In the genomic region with DNA sequence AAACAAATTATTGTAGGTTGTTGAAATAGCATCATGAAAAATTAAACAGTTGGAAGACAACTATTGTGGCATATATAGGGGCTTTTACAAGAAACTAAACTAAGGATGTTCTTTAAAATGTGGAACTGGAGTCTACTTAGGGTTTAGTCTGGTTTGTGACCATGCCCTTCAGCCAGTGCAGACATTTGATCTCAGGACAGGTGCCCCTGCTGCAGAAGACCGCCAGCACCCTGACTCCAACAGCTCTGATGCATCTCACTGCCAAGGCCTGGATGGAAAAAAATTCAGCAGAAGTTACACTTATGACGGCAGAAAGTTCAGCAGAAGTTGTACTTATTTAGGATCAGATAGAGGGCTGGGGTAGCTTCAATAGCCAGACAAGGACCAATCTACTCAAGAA, we compare ENCODE assay signal across 37 cellular contexts.
"Had no signal": no experiment of that assay in that cellular context is flagged by ENCODE, and none has a peak within 500 bp of the region (broad histone marks: within the 10 kb centered on the region; RNA-seq: fewer than 3 reads in every experiment).

No MANE protein-coding gene starts in this region.

- H3K4me1 Mint-ChIP-seq: activated naive CD4-positive, alpha-beta T cell treated with anti-CD3 and anti-CD28 coated beads, Interleukin-2, amount 10 ng/mL, durations not matched to agents 7 days and 5 days; activated naive CD4-positive, alpha-beta T cell treated with anti-CD3 and anti-CD28 coated beads, Interleukin-2, amount 50 U/mL, for 24 hours; activated naive CD8-positive, alpha-beta T cell treated with anti-CD3 and anti-CD28 coated beads for 36 hours; activated naive CD8-positive, alpha-beta T cell treated with anti-CD3 and anti-CD28 coated beads, Interleukin-2, amount 10 ng/mL, durations not matched to agents 7 days and 5 days; activated naive CD8-positive, alpha-beta T cell treated with anti-CD3 and anti-CD28 coated beads, Interleukin-2, amount 50 U/mL, for 24 hours; activated T-helper 17 cell treated with anti-CD3 and anti-CD28 coated beads, Interleukin-2, amount 50 U/mL, for 72 hours; central memory CD8-positive, alpha-beta T cell had no signal

- H3K27me3 ChIP-seq: adrenal gland, ascending aorta, body of pancreas, brain microvascular endothelial cell, breast epithelium, cardiac muscle cell had no signal

- H3K27ac Mint-ChIP-seq: activated naive CD4-positive, alpha-beta T cell treated with anti-CD3 and anti-CD28 coated beads for 36 hours; activated naive CD4-positive, alpha-beta T cell treated with anti-CD3 and anti-CD28 coated beads, Interleukin-2, amount 50 U/mL, for 24 hours; activated naive CD8-positive, alpha-beta T cell; activated naive CD8-positive, alpha-beta T cell treated with anti-CD3 and anti-CD28 coated beads for 36 hours; activated naive CD8-positive, alpha-beta T cell treated with anti-CD3 and anti-CD28 coated beads, Interleukin-2, amount 10 ng/mL, durations not matched to agents 7 days and 5 days; activated naive CD8-positive, alpha-beta T cell treated with anti-CD3 and anti-CD28 coated beads, Interleukin-2, amount 50 U/mL, for 24 hours; activated T-cell treated with anti-CD3 and anti-CD28 coated beads, Interleukin-2, amount 50 U/mL, for 24 hours; activated T-cell treated with anti-CD3 and anti-CD28 coated beads, Interleukin-2, amount 50 U/mL, for 72 hours; activated T-helper 1 cell treated with anti-CD3 and anti-CD28 coated beads, Interleukin-12 subunit alpha, Interleukin-12 subunit beta, Interleukin-2, Interleukin-4 antibody, amounts not matched to agents 30 ng/mL and 10 ng/mL and 1 ng/mL, durations not matched to agents 14 hours and 24 hours and 36 hours; activated T-helper 17 cell treated with anti-CD3 and anti-CD28 coated beads, Interleukin-2, amount 50 U/mL, for 72 hours; activated T-helper 2 cell treated with anti-CD3 and anti-CD28 coated beads, Interferon-gamma antibody, Interleukin-2, Interleukin-4, amounts not matched to agents 10 μg/mL and 5 μg/mL and 100 μg/mL, durations not matched to agents 14 hours and 24 hours and 36 hours; brain had no signal

- H3K27ac ChIP-seq: adrenal gland, ascending aorta, body of pancreas, brain microvascular endothelial cell, breast epithelium, cardiac muscle cell had no signal

- DNase-seq: activated effector memory CD4-positive, alpha-beta T cell treated with anti-CD3 and anti-CD28 coated beads, Interleukin-2, amount 50 U/mL, for 16 hours; activated gamma-delta T cell; activated gamma-delta T cell treated with Interleukin-2 at 50 U/mL for 16 hours; activated naive CD4-positive, alpha-beta T cell; activated naive CD4-positive, alpha-beta T cell treated with anti-CD3 and anti-CD28 coated beads for 36 hours; activated naive CD4-positive, alpha-beta T cell treated with anti-CD3 and anti-CD28 coated beads, Interleukin-2, amount 10 ng/mL, durations not matched to agents 7 days and 5 days; activated naive CD4-positive, alpha-beta T cell treated with anti-CD3 and anti-CD28 coated beads, Interleukin-2, amount 50 U/mL, for 16 hours; activated naive CD4-positive, alpha-beta T cell treated with Interleukin-2 at 50 U/mL for 16 hours; activated naive CD8-positive, alpha-beta T cell treated with anti-CD3 and anti-CD28 coated beads for 36 hours; activated naive CD8-positive, alpha-beta T cell treated with anti-CD3 and anti-CD28 coated beads, Interleukin-2, amount 10 ng/mL, durations not matched to agents 7 days and 5 days; activated naive CD8-positive, alpha-beta T cell treated with anti-CD3 and anti-CD28 coated beads, Interleukin-2, amount 50 U/mL, for 24 hours; activated T-cell treated with anti-CD3 and anti-CD28 coated beads for 4 hours; activated T-cell treated with anti-CD3 and anti-CD28 coated beads, Interleukin-2, amount 50 U/mL, for 1 hour; activated T-cell treated with anti-CD3 and anti-CD28 coated beads, Interleukin-2, amount 50 U/mL, for 24 hours; activated T-cell treated with anti-CD3 and anti-CD28 coated beads, Interleukin-2, amount 50 U/mL, for 4 hours; activated T-cell treated with anti-CD3 and anti-CD28 coated beads, Interleukin-2, amount 50 U/mL, for 48 hours; activated T-cell treated with anti-CD3 and anti-CD28 coated beads, Interleukin-2, amount 50 U/mL, for 72 hours; adrenal gland; amniotic stem cell; amygdala; anterior cingulate cortex; aorta; body of pancreas; brain microvascular endothelial cell; caudate nucleus; central memory CD4-positive, alpha-beta T cell; cerebellar nuclear complex had no signal

- H3K27me3 Mint-ChIP-seq: activated naive CD4-positive, alpha-beta T cell treated with anti-CD3 and anti-CD28 coated beads, Interleukin-2, amount 10 ng/mL, durations not matched to agents 7 days and 5 days; activated naive CD4-positive, alpha-beta T cell treated with anti-CD3 and anti-CD28 coated beads, Interleukin-2, amount 50 U/mL, for 24 hours; activated naive CD8-positive, alpha-beta T cell; activated naive CD8-positive, alpha-beta T cell treated with anti-CD3 and anti-CD28 coated beads for 36 hours; activated naive CD8-positive, alpha-beta T cell treated with anti-CD3 and anti-CD28 coated beads, Interleukin-2, amount 10 ng/mL, durations not matched to agents 7 days and 5 days; activated naive CD8-positive, alpha-beta T cell treated with anti-CD3 and anti-CD28 coated beads, Interleukin-2, amount 50 U/mL, for 24 hours; activated T-cell treated with anti-CD3 and anti-CD28 coated beads, Interleukin-2, amount 50 U/mL, for 24 hours; activated T-helper 17 cell treated with anti-CD3 and anti-CD28 coated beads, Interleukin-2, amount 50 U/mL, for 72 hours; brain; central memory CD8-positive, alpha-beta T cell had no signal

- H3K4me3 Mint-ChIP-seq: activated naive CD4-positive, alpha-beta T cell treated with anti-CD3 and anti-CD28 coated beads for 36 hours; activated naive CD4-positive, alpha-beta T cell treated with anti-CD3 and anti-CD28 coated beads, Interleukin-2, amount 10 ng/mL, durations not matched to agents 7 days and 5 days; activated naive CD4-positive, alpha-beta T cell treated with anti-CD3 and anti-CD28 coated beads, Interleukin-2, amount 50 U/mL, for 24 hours; activated naive CD8-positive, alpha-beta T cell; activated naive CD8-positive, alpha-beta T cell treated with anti-CD3 and anti-CD28 coated beads for 36 hours; activated naive CD8-positive, alpha-beta T cell treated with anti-CD3 and anti-CD28 coated beads, Interleukin-2, amount 10 ng/mL, durations not matched to agents 7 days and 5 days; activated naive CD8-positive, alpha-beta T cell treated with anti-CD3 and anti-CD28 coated beads, Interleukin-2, amount 50 U/mL, for 24 hours; activated T-cell treated with anti-CD3 and anti-CD28 coated beads, Interleukin-2, amount 50 U/mL, for 24 hours; activated T-cell treated with anti-CD3 and anti-CD28 coated beads, Interleukin-2, amount 50 U/mL, for 4 hours; activated T-cell treated with anti-CD3 and anti-CD28 coated beads, Interleukin-2, amount 50 U/mL, for 72 hours; activated T-helper 1 cell treated with anti-CD3 and anti-CD28 coated beads, Interleukin-12 subunit alpha, Interleukin-12 subunit beta, Interleukin-2, Interleukin-4 antibody, amounts not matched to agents 30 ng/mL and 10 ng/mL and 1 ng/mL, durations not matched to agents 14 hours and 24 hours and 36 hours; activated T-helper 17 cell treated with anti-CD3 and anti-CD28 coated beads, Interleukin-2, amount 50 U/mL, for 72 hours; brain; central memory CD8-positive, alpha-beta T cell had no signal

- H3K9me3 Mint-ChIP-seq: activated naive CD4-positive, alpha-beta T cell treated with anti-CD3 and anti-CD28 coated beads for 36 hours; activated naive CD4-positive, alpha-beta T cell treated with anti-CD3 and anti-CD28 coated beads, Interleukin-2, amount 10 ng/mL, durations not matched to agents 7 days and 5 days; activated naive CD4-positive, alpha-beta T cell treated with anti-CD3 and anti-CD28 coated beads, Interleukin-2, amount 50 U/mL, for 24 hours; activated naive CD8-positive, alpha-beta T cell treated with anti-CD3 and anti-CD28 coated beads for 36 hours; activated naive CD8-positive, alpha-beta T cell treated with anti-CD3 and anti-CD28 coated beads, Interleukin-2, amount 10 ng/mL, durations not matched to agents 7 days and 5 days; activated T-cell treated with anti-CD3 and anti-CD28 coated beads, Interleukin-2, amount 50 U/mL, for 24 hours; activated T-cell treated with anti-CD3 and anti-CD28 coated beads, Interleukin-2, amount 50 U/mL, for 72 hours; activated T-helper 17 cell treated with anti-CD3 and anti-CD28 coated beads, Interleukin-2, amount 50 U/mL, for 72 hours; activated T-helper 2 cell treated with anti-CD3 and anti-CD28 coated beads, Interferon-gamma antibody, Interleukin-2, Interleukin-4, amounts not matched to agents 10 μg/mL and 5 μg/mL and 100 μg/mL, durations not matched to agents 14 hours and 24 hours and 36 hours; central memory CD8-positive, alpha-beta T cell had no signal

- H3K4me3 ChIP-seq: adrenal gland, ascending aorta, body of pancreas, breast epithelium, cardiac muscle cell had no signal

- ATAC-seq: activated naive CD8-positive, alpha-beta T cell treated with anti-CD3 and anti-CD28 coated beads, Interleukin-2, amount 50 U/mL, for 24 hours; activated T-cell treated with anti-CD3 and anti-CD28 coated beads, Interleukin-2, amount 50 U/mL, for 4 hours; activated T-cell treated with anti-CD3 and anti-CD28 coated beads, Interleukin-2, amount 50 U/mL, for 72 hours; activated T-helper 17 cell treated with anti-CD3 and anti-CD28 coated beads, Interleukin-2, amount 50 U/mL, for 72 hours; body of pancreas had no signal

- H3K4me1 ChIP-seq: adrenal gland, ascending aorta, breast epithelium had no signal

- H3K36me3 Mint-ChIP-seq: activated naive CD4-positive, alpha-beta T cell treated with anti-CD3 and anti-CD28 coated beads, Interleukin-2, amount 10 ng/mL, durations not matched to agents 7 days and 5 days; activated naive CD8-positive, alpha-beta T cell treated with anti-CD3 and anti-CD28 coated beads, Interleukin-2, amount 10 ng/mL, durations not matched to agents 7 days and 5 days; brain had no signal

- H3K36me3 ChIP-seq: adrenal gland, ascending aorta, brain microvascular endothelial cell, breast epithelium, cardiac muscle cell had no signal

- H3K9me3 ChIP-seq: adrenal gland, ascending aorta, body of pancreas, breast epithelium had no signal
